8 cellular contexts compared by ENCODE assay signal in genomic region chr12:67648306-67649164, GRCh38. TPM values are rescaled to one million over a fixed set of nuclear protein-coding genes. Genes with fewer than 3 reads are reported as not detected.
A peak's percentile ranks its signal among the peaks of the same experiment; 100 is the strongest.
DNase-seq lines count a peak whose midpoint lies in the region; ATAC-seq and TF ChIP-seq lines count a peak whose summit lies in the region.

TSS of gene DYRK2 (plus strand) at chr12:67648745. CDS start at chr12:67649134, 389 bp downstream.

- peak within 1 kb of the TSS; percentile 79 for H3K4me3 Mint-ChIP-seq in Caco-2 (ENCODE audit: unreplicated experiment)
- H3K4me3 Mint-ChIP-seq in activated T-helper 17 cell treated with anti-CD3 and anti-CD28 coated beads, Interleukin-2, amount 50 U/mL, for 72 hours: peak within 1 kb of the TSS; percentile 91
- peak within 1 kb of the TSS; percentile 88 for H3K4me3 Mint-ChIP-seq in natural killer cell
- peak within 1 kb of the TSS; percentile 77 to 96 for H3K4me3 Mint-ChIP-seq in stimulated activated naive CD8-positive, alpha-beta T cell treated with anti-CD3 and anti-CD28 coated beads, Interleukin-15, amount 100 ng/mL, for 72 hours

- H3K4me1 Mint-ChIP-seq in Caco-2 (ENCODE audit: low read depth, unreplicated experiment) (peaks cover 14% of the 10 kb centered on the region), natural killer cell (peaks cover 33 to 42% of the 10 kb centered on the region in 2 donors)
- H3K4me1 Mint-ChIP-seq in activated T-helper 17 cell treated with anti-CD3 and anti-CD28 coated beads, Interleukin-2, amount 50 U/mL, for 72 hours: peaks cover 27% of the 10 kb centered on the region
- H3K4me1 Mint-ChIP-seq in stimulated activated naive CD8-positive, alpha-beta T cell treated with anti-CD3 and anti-CD28 coated beads, Interleukin-15, amount 100 ng/mL, for 72 hours: peaks cover 40% of the 10 kb centered on the region

- H4K20me1 ChIP-seq in PC-9 (ENCODE audit: insufficient read depth): peaks cover 27% of the 10 kb centered on the region

- H3K9me3 ChIP-seq in Caco-2 (no peaks in the 10 kb centered on the region), PC-9 (ENCODE audit: insufficient read depth, low read depth) (no peaks in the 10 kb centered on the region)

- H3K27ac ChIP-seq in HL-60 (replicated peaks): peak within 1 kb of the TSS; percentile 65
- H3K27ac ChIP-seq in PC-9: peak within 1 kb of the TSS; percentile 98

- H3K9me3 Mint-ChIP-seq in Caco-2 (ENCODE audit: unreplicated experiment) (no peaks in the 10 kb centered on the region), natural killer cell (no peaks in the 10 kb centered on the region)
- H3K9me3 Mint-ChIP-seq in activated T-helper 17 cell treated with anti-CD3 and anti-CD28 coated beads, Interleukin-2, amount 50 U/mL, for 72 hours: no peaks in the 10 kb centered on the region
- H3K9me3 Mint-ChIP-seq in stimulated activated naive CD8-positive, alpha-beta T cell treated with anti-CD3 and anti-CD28 coated beads, Interleukin-15, amount 100 ng/mL, for 72 hours: no peaks in the 10 kb centered on the region

- H3K4me3 ChIP-seq in Caco-2 (ENCODE audit: low read depth, low read length) (peak within 1 kb of the TSS; percentile 75), HL-60 (replicated peaks; ENCODE audit: insufficient read depth, low read length) (peak within 1 kb of the TSS; percentile 86), PC-9 (peak within 1 kb of the TSS; percentile 91)

- no TSS peak for BruUV-seq in Caco-2 (replicated peaks; lab: Mats Ljungman, UMichigan)
- no TSS peak for BruUV-seq in PC-9 (replicated peaks; lab: Mats Ljungman, UMichigan)

- H3K79me2 ChIP-seq in PC-9 (ENCODE audit: low read depth): peaks cover 49% of the 10 kb centered on the region

- CTCF ChIA-PET in Caco-2 (lab: Charles Lee): interaction anchor here (0.9 kb wide), 1 partner anchor 292 kb away, joined by 3 read pairs; no protein-coding TSS in a partner anchor
- CTCF ChIA-PET in PC-9 (lab: Charles Lee): interaction anchor here (0.6 to 1.3 kb wide), 3 partner anchors 165 to 576 kb away, joined by 3 to 9 read pairs (median 5); no protein-coding TSS in a partner anchor

- H3K4me1 ChIP-seq in Caco-2 (peaks cover 24% of the 10 kb centered on the region; the same call in 1 of the 2 replicates), PC-9 (replicated peaks; ENCODE audit: insufficient read depth) (peaks cover 59% of the 10 kb centered on the region)

- H3F3A ChIP-seq in PC-9 (ENCODE audit: insufficient read depth, low read depth): peaks cover 31% of the 10 kb centered on the region

- intact Hi-C loops in Caco-2 (cut with micrococcal nuclease; ENCODE audit: unreplicated experiment): loop anchor here (2.0 to 10.0 kb wide), 2 partner anchors 62 to 294 kb away; no protein-coding TSS in a partner anchor
- intact Hi-C loops in PC-9 (cut with micrococcal nuclease; ENCODE audit: unreplicated experiment): loop anchor here (1.0 to 5.0 kb wide), 7 partner anchors 56 to 376 kb away; no protein-coding TSS in a partner anchor
- intact Hi-C loops in natural killer cell (cut with micrococcal nuclease): loop anchor here (1.0 to 5.0 kb wide), 3 partner anchors 18 to 380 kb away; partner anchors contain the start of gene CAND1

- H3K27me3 ChIP-seq in Caco-2 (replicated peaks; ENCODE audit: control insufficient read depth, insufficient read depth, low read length) (no peaks in the 10 kb centered on the region), HL-60 (ENCODE audit: insufficient read depth, poor library complexity, severe bottlenecking) (no peaks in the 10 kb centered on the region), PC-9 (ENCODE audit: insufficient read depth, low read depth) (no peaks in the 10 kb centered on the region)

- peak; percentile 74 to 82 for DNase-seq in Caco-2
- peak in 1 of 2 experiments; percentile 53 for DNase-seq in HL-60 (ENCODE audit: low read depth in 1 of 2, low spot score in 1 of 2)
- DNase-seq in PC-9: peak; percentile 54 to 79
- peak; percentile 59 for DNase-seq in fibroblast of peridontal ligament (ENCODE audit: extremely low read depth)
- DNase-seq in natural killer cell: peak; percentile 77
- peak; percentile 76 to 77 for DNase-seq in stimulated activated naive CD8-positive, alpha-beta T cell treated with anti-CD3 and anti-CD28 coated beads, Interleukin-15, amount 100 ng/mL, for 72 hours

- H3K27ac Mint-ChIP-seq in Caco-2 (ENCODE audit: unreplicated experiment): peak within 1 kb of the TSS; percentile 93
- peak within 1 kb of the TSS; percentile 72 for H3K27ac Mint-ChIP-seq in activated T-helper 17 cell treated with anti-CD3 and anti-CD28 coated beads, Interleukin-2, amount 50 U/mL, for 72 hours
- H3K27ac Mint-ChIP-seq in natural killer cell: peak within 1 kb of the TSS; percentile 90 to 91
- H3K27ac Mint-ChIP-seq in stimulated activated naive CD8-positive, alpha-beta T cell treated with anti-CD3 and anti-CD28 coated beads, Interleukin-15, amount 100 ng/mL, for 72 hours: peak within 1 kb of the TSS; percentile 96

- peaks cover 4% of the 10 kb centered on the region for H3K36me3 Mint-ChIP-seq in Caco-2 (ENCODE audit: insufficient read depth, unreplicated experiment)
- peaks cover 33% of the 10 kb centered on the region for H3K36me3 Mint-ChIP-seq in activated T-helper 17 cell treated with anti-CD3 and anti-CD28 coated beads, Interleukin-2, amount 50 U/mL, for 72 hours (ENCODE audit: low read depth)
- no peaks in the 10 kb centered on the region for H3K36me3 Mint-ChIP-seq in natural killer cell

- TF ChIP-seq CTCF in Caco-2 (IDR thresholded peaks at IDR 0.05; ENCODE audit: insufficient read depth in 1 of 2, low read depth in 1 of 2, low read length in 1 of 2, severe bottlenecking in 1 of 2, unreplicated experiment in 1 of 2): peak in 1 of 2 experiments; percentile 8
- no peak for TF ChIP-seq CTCF in HL-60 (IDR thresholded peaks at IDR 0.05; ENCODE audit: insufficient read depth, low read length)
- TF ChIP-seq CTCF in PC-9 (conservative IDR thresholded peaks at IDR 0.05): no peak
- TF ChIP-seq CTCF in natural killer cell (IDR thresholded peaks at IDR 0.05): no peak

- H3K36me3 ChIP-seq in Caco-2 (ENCODE audit: control insufficient read depth, insufficient read depth, low read length) (no peaks in the 10 kb centered on the region), PC-9 (ENCODE audit: low read depth) (peaks cover 18% of the 10 kb centered on the region)

- H3K4me2 ChIP-seq in PC-9: peak within 1 kb of the TSS; percentile 99

- no peaks in the 10 kb centered on the region for H3K9me2 ChIP-seq in PC-9 (ENCODE audit: insufficient read depth)

- H3K27me3 Mint-ChIP-seq in Caco-2 (ENCODE audit: insufficient read depth, unreplicated experiment) (no peaks in the 10 kb centered on the region), natural killer cell (ENCODE audit: low read depth in 2 of 2) (no peaks in the 10 kb centered on the region)
- H3K27me3 Mint-ChIP-seq in activated T-helper 17 cell treated with anti-CD3 and anti-CD28 coated beads, Interleukin-2, amount 50 U/mL, for 72 hours: no peaks in the 10 kb centered on the region
- H3K27me3 Mint-ChIP-seq in stimulated activated naive CD8-positive, alpha-beta T cell treated with anti-CD3 and anti-CD28 coated beads, Interleukin-15, amount 100 ng/mL, for 72 hours: no peaks in the 10 kb centered on the region

- peak; percentile 52 for ATAC-seq in GM19452 (IDR thresholded peaks at IDR 0.05; ENCODE audit: unreplicated experiment)
- ATAC-seq in activated T-helper 17 cell treated with anti-CD3 and anti-CD28 coated beads, Interleukin-2, amount 50 U/mL, for 72 hours (replicated peaks): peak; percentile 52
- ATAC-seq in natural killer cell: peak; percentile 62 to 80 (median 73)
- peak; percentile 71 for ATAC-seq in stimulated activated naive CD8-positive, alpha-beta T cell treated with anti-CD3 and anti-CD28 coated beads, Interleukin-15, amount 100 ng/mL, for 72 hours

- H2AFZ ChIP-seq in PC-9: peak within 1 kb of the TSS; percentile 83

- POLR2A ChIA-PET in Caco-2 (lab: Charles Lee): interaction anchor here (0.9 kb wide), 1 partner anchor 683 kb away, joined by 3 read pairs; the partner anchor contains the start of gene MDM1
- POLR2A ChIA-PET in PC-9 (lab: Charles Lee; ENCODE audit: unreplicated experiment): interaction anchor here (0.6 to 1.5 kb wide), 5 partner anchors 18 to 292 kb away, joined by 3 to 10 read pairs (median 3); no protein-coding TSS in a partner anchor

RNA-seq across cellular contexts. Expression of gene DYRK2, which starts in this region (rescaled TPM):
- total RNA-seq in Caco-2 (2022) (24.4 and 24.6 TPM in 2 replicates), PC-9 (2021) (42.9 and 55.6 TPM in 2 replicates), natural killer cell (100 to 1,000 TPM in 2 of 3 donors, 10 to 100 TPM in 1; 88.1 to 108 (median 108) TPM)
- total RNA-seq in activated T-helper 17 cell treated with anti-CD3 and anti-CD28 coated beads, Interleukin-2, amount 50 U/mL, for 72 hours: 10 to 100 TPM; 16.6 to 17.6 TPM
